In the genomic region with DNA sequence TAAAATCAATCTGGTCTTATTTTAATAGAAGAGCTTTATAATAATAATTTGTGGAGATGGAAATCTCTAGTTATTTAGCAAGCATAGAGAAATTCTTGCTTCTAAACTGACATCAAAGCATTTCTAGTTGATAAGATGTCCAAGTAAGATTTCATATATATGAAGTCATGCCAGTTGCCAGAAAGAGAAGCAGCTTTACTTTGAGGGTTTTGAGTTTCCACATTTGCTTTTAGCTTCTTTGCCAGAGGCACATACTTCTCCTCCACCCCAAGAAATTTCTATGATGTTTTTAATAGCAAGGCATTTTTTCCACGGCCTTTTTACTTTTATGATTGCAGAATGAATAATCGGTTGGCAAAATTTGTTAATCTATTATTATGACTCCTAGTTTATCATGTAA, we compare ENCODE assay signal across 21 cellular contexts.
"Had no signal": no experiment of that assay in that cellular context is flagged by ENCODE, and none has a peak within 500 bp of the region (broad histone marks: within the 10 kb centered on the region; RNA-seq: fewer than 3 reads in every experiment).

No MANE protein-coding gene starts in this region.

- H3K27ac Mint-ChIP-seq: endodermal cell; naive thymus-derived CD8-positive, alpha-beta T cell had no signal

- H3K4me3 Mint-ChIP-seq: endodermal cell; naive thymus-derived CD8-positive, alpha-beta T cell; neural crest cell had no signal

- H3K4me3 ChIP-seq: colonic mucosa, heart left ventricle, ovary, right atrium auricular region, sigmoid colon, stomach, thoracic aorta, transverse colon had no signal

- H3K4me1 Mint-ChIP-seq: endodermal cell, neural crest cell had no signal

- DNase-seq: colonic mucosa; effector CD4-positive, alpha-beta T cell; endodermal cell; erythroblast; foreskin melanocyte; heart left ventricle; hippocampal formation; kidney glomerular epithelial cell; mesendoderm; naive thymus-derived CD8-positive, alpha-beta T cell; ovary; sigmoid colon; small intestine; stimulated activated CD4-positive, alpha-beta T cell treated with anti-CD3 and anti-CD28 coated beads, Interleukin-12 subunit alpha, Interleukin-12 subunit beta, amount 100 ng/mL, for 4 hours; stimulated activated naive CD4-positive, alpha-beta T cell; stomach; substantia nigra; transverse colon had no signal

- H3K9me3 Mint-ChIP-seq: endodermal cell; naive thymus-derived CD8-positive, alpha-beta T cell; neural crest cell had no signal

- H3K27me3 Mint-ChIP-seq: naive thymus-derived CD8-positive, alpha-beta T cell had no signal
